Comparison of ENCODE assay signal across 1 cellular context in genomic region chr1:84598846-84599741, GRCh38.
TF ChIP-seq lines count a peak whose summit lies in the region.

No MANE protein-coding gene starts in this region.

TF ChIP-seq in SK-N-SH, 30 proteins besides CTCF, POLR2A, EP300 and RAD21 (continued from another document):
- TF ChIP-seq REST (IDR thresholded peaks at IDR 0.05; ENCODE audit: low read depth, low read length) (no peak), RXRA (IDR thresholded peaks at IDR 0.05; ENCODE audit: borderline replicate concordance, low read depth) (no peak), MAX (IDR thresholded peaks at IDR 0.05; ENCODE audit: low read depth) (peak; percentile 7; the same call in 1 of the 2 replicates), IRF3 (IDR thresholded peaks at IDR 0.05; ENCODE audit: low read depth, low read length) (no peak), ZBTB33 (IDR thresholded peaks at IDR 0.05; ENCODE audit: borderline replicate concordance, low read depth) (no peak), GABPA (IDR thresholded peaks at IDR 0.05; ENCODE audit: low read depth) (no peak), JUND (IDR thresholded peaks at IDR 0.05) (peak; percentile 87), TCF12 (IDR thresholded peaks at IDR 0.05) (peak; percentile 91), POLR2AphosphoS5 (IDR thresholded peaks at IDR 0.05; ENCODE audit: low read depth, low read length) (peak; percentile 62; the same call in 1 of the 2 replicates), PBX3 (IDR thresholded peaks at IDR 0.05) (peak; percentile 81), FOSL2 (IDR thresholded peaks at IDR 0.05; ENCODE audit: borderline replicate concordance, low read depth) (peak; percentile 93), NRF1 (IDR thresholded peaks at IDR 0.05; ENCODE audit: low read depth, low read length) (no peak), RCOR1 (IDR thresholded peaks at IDR 0.05; ENCODE audit: low read length) (no peak)
